26 cellular contexts compared by ENCODE assay signal in the genomic region with DNA sequence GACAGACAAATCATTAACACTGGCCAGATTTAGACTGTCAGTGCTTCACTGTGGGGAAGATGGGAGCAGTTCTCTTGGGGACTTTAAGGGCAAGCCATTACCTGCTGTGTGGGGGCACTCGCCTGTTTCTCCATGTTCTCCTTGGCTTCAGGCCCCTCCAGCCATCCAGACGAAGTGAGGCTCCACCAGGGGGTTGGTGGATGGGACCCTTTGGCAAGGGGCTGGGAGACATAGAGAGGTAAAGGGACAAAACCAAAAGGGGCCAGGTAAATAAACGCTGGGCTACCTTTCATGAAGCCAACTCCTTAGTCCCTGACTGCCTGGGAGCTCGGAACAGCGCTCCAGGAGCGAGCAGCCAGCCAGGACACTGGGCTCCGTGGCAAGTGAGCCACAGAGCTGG. TPM values are rescaled to one million over a fixed set of nuclear protein-coding genes. Genes with fewer than 3 reads are reported as not detected.
DNase-seq lines count a peak whose midpoint lies in the region; ATAC-seq and TF ChIP-seq lines count a peak whose summit lies in the region.
"Had no signal": no experiment of that assay in that cellular context is flagged by ENCODE, and none has a peak within 500 bp of the region (broad histone marks: within the 10 kb centered on the region; RNA-seq: fewer than 3 reads in every experiment).

No MANE protein-coding gene starts in this region.

- no peak overlapping the region for H3K27ac Mint-ChIP-seq in activated naive CD8-positive, alpha-beta T cell treated with anti-CD3 and anti-CD28 coated beads, Interleukin-2, amount 10 ng/mL, durations not matched to agents 7 days and 5 days
- no peak overlapping the region for H3K27ac Mint-ChIP-seq in activated naive CD8-positive, alpha-beta T cell treated with anti-CD3 and anti-CD28 coated beads for 36 hours
- no peak overlapping the region for H3K27ac Mint-ChIP-seq in chondrocyte (ENCODE audit: unreplicated experiment)
- H3K27ac Mint-ChIP-seq: CD4-positive, alpha-beta memory T cell had no signal

- no peak for ATAC-seq in activated naive CD8-positive, alpha-beta T cell treated with anti-CD3 and anti-CD28 coated beads, Interleukin-2, amount 10 ng/mL, durations not matched to agents 7 days and 5 days (ENCODE audit: low read depth)
- ATAC-seq in upper lobe of right lung (no peak), GM19023 (IDR thresholded peaks at IDR 0.05; ENCODE audit: unreplicated experiment) (no peak), GM18505 (IDR thresholded peaks at IDR 0.05; ENCODE audit: unreplicated experiment) (no peak)
- ATAC-seq: GM12878 had no signal

- peaks cover 21% of the 10 kb centered on the region for H3K4me1 ChIP-seq in upper lobe of right lung
- H3K4me1 ChIP-seq in SJCRH30 = no peaks in the 10 kb centered on the region; the same call in 1 of the 2 replicates

- H3K27ac ChIP-seq in upper lobe of right lung (no peak overlapping the region), SJCRH30 (no peak overlapping the region)
- H3K27ac ChIP-seq: BLaER1 treated with 17β-estradiol and CSF1 and Interleukin-3, amounts not matched to agents 10 nM and 100 nM had no signal

- H3K36me3 Mint-ChIP-seq in activated naive CD8-positive, alpha-beta T cell treated with anti-CD3 and anti-CD28 coated beads, Interleukin-2, amount 10 ng/mL, durations not matched to agents 7 days and 5 days = no peaks in the 10 kb centered on the region
- H3K36me3 Mint-ChIP-seq in activated naive CD8-positive, alpha-beta T cell treated with anti-CD3 and anti-CD28 coated beads for 36 hours = no peaks in the 10 kb centered on the region
- H3K36me3 Mint-ChIP-seq in chondrocyte (ENCODE audit: low read depth) = no peaks in the 10 kb centered on the region
- H3K36me3 Mint-ChIP-seq: CD4-positive, alpha-beta memory T cell had no signal

- no peaks in the 10 kb centered on the region for H3K9me3 Mint-ChIP-seq in activated naive CD8-positive, alpha-beta T cell treated with anti-CD3 and anti-CD28 coated beads, Interleukin-2, amount 10 ng/mL, durations not matched to agents 7 days and 5 days
- no peaks in the 10 kb centered on the region for H3K9me3 Mint-ChIP-seq in activated naive CD8-positive, alpha-beta T cell treated with anti-CD3 and anti-CD28 coated beads for 36 hours
- no peaks in the 10 kb centered on the region for H3K9me3 Mint-ChIP-seq in chondrocyte (ENCODE audit: low read depth)
- H3K9me3 Mint-ChIP-seq: CD4-positive, alpha-beta memory T cell had no signal

- TF ChIP-seq CTCF in chondrocyte (IDR thresholded peaks at IDR 0.05) = no peak
- TF ChIP-seq CTCF in upper lobe of right lung (IDR thresholded peaks at IDR 0.05) = no peak

- H3K27me3 Mint-ChIP-seq in activated naive CD8-positive, alpha-beta T cell treated with anti-CD3 and anti-CD28 coated beads, Interleukin-2, amount 10 ng/mL, durations not matched to agents 7 days and 5 days = peaks cover 30% of the 10 kb centered on the region
- peaks cover 39% of the 10 kb centered on the region for H3K27me3 Mint-ChIP-seq in activated naive CD8-positive, alpha-beta T cell treated with anti-CD3 and anti-CD28 coated beads for 36 hours
- peaks cover 29% of the 10 kb centered on the region for H3K27me3 Mint-ChIP-seq in chondrocyte (ENCODE audit: low read depth)

- H3K4me3 Mint-ChIP-seq in activated naive CD8-positive, alpha-beta T cell treated with anti-CD3 and anti-CD28 coated beads, Interleukin-2, amount 10 ng/mL, durations not matched to agents 7 days and 5 days = no peak overlapping the region
- H3K4me3 Mint-ChIP-seq in activated naive CD8-positive, alpha-beta T cell treated with anti-CD3 and anti-CD28 coated beads for 36 hours = no peak overlapping the region
- H3K4me3 Mint-ChIP-seq in chondrocyte (ENCODE audit: unreplicated experiment) = no peak overlapping the region
- H3K4me3 Mint-ChIP-seq: CD4-positive, alpha-beta memory T cell had no signal

- intact Hi-C loops in posterior vena cava (cut with DNase I) = no loop called here
- intact Hi-C loops in upper lobe of right lung (cut with DNase I) = no loop called here

- H3K36me3 ChIP-seq in upper lobe of right lung (peaks cover 5% of the 10 kb centered on the region), SJCRH30 (no peaks in the 10 kb centered on the region)
- H3K36me3 ChIP-seq: BLaER1 treated with 17β-estradiol and CSF1 and Interleukin-3, amounts not matched to agents 10 nM and 100 nM had no signal

- H3K4me3 ChIP-seq in upper lobe of right lung (no peak overlapping the region), SJCRH30 (no peak overlapping the region)
- H3K4me3 ChIP-seq: BLaER1 treated with 17β-estradiol and CSF1 and Interleukin-3, amounts not matched to agents 10 nM and 100 nM; GM12878 had no signal

- no peaks in the 10 kb centered on the region for H3K9me3 ChIP-seq in upper lobe of right lung
- no peaks in the 10 kb centered on the region for H3K9me3 ChIP-seq in SJCRH30 (replicated peaks)
- H3K9me3 ChIP-seq: BLaER1 treated with 17β-estradiol and CSF1 and Interleukin-3, amounts not matched to agents 10 nM and 100 nM; Caco-2 had no signal

- peak; percentile 4 for DNase-seq in activated naive CD8-positive, alpha-beta T cell treated with anti-CD3 and anti-CD28 coated beads, Interleukin-2, amount 10 ng/mL, durations not matched to agents 7 days and 5 days
- no peak for DNase-seq in activated naive CD8-positive, alpha-beta T cell treated with anti-CD3 and anti-CD28 coated beads for 36 hours
- peak; percentile 37 for DNase-seq in chondrocyte (ENCODE audit: low spot score)
- DNase-seq in posterior vena cava (ENCODE audit: low spot score) = peak; percentile 37
- peak; percentile 27 for DNase-seq in upper lobe of right lung
- DNase-seq in SJCRH30 = no peak
- DNase-seq: 8988T; CD4-positive, alpha-beta memory T cell; DMS 273 treated with DMSO at 0.1 percent for 48 hours; DMS79 treated with DMSO at 0.1 percent for 48 hours; Kasumi-1; NCI-H1417; NCI-H1694 treated with DMSO at 0.1 percent for 48 hours; NCI-H2081 treated with DMSO at 0.1 percent for 48 hours; NCI-H2171 treated with DMSO at 0.1 percent for 48 hours; NCI-H524 treated with DMSO at 0.1 percent for 48 hours; NCI-H82 had no signal

- peaks cover 10% of the 10 kb centered on the region for H3K4me1 Mint-ChIP-seq in activated naive CD8-positive, alpha-beta T cell treated with anti-CD3 and anti-CD28 coated beads, Interleukin-2, amount 10 ng/mL, durations not matched to agents 7 days and 5 days
- H3K4me1 Mint-ChIP-seq in activated naive CD8-positive, alpha-beta T cell treated with anti-CD3 and anti-CD28 coated beads for 36 hours = peaks cover 11% of the 10 kb centered on the region
- H3K4me1 Mint-ChIP-seq in chondrocyte (ENCODE audit: low read depth) = peaks cover 16% of the 10 kb centered on the region

- no peak for TF ChIP-seq POLR2A in GM18505 (IDR thresholded peaks at IDR 0.05; ENCODE audit: borderline replicate concordance, extremely low read depth, insufficient read depth, insufficient read length)

- H3K27me3 ChIP-seq in upper lobe of right lung (peaks cover 19% of the 10 kb centered on the region), SJCRH30 (no peaks in the 10 kb centered on the region)

- POLR2A ChIA-PET in activated naive CD8-positive, alpha-beta T cell treated with anti-CD3 and anti-CD28 coated beads, Interleukin-2, amount 10 ng/mL, durations not matched to agents 7 days and 5 days (lab: Charles Lee) = no interaction called here

RNA-seq across cellular contexts. Expression of a gene that starts 14.0 kb away (rescaled TPM):
- not detected for total RNA-seq in activated naive CD8-positive, alpha-beta T cell treated with anti-CD3 and anti-CD28 coated beads, Interleukin-2, amount 10 ng/mL, durations not matched to agents 7 days and 5 days
- total RNA-seq in activated naive CD8-positive, alpha-beta T cell treated with anti-CD3 and anti-CD28 coated beads for 36 hours = not detected
- total RNA-seq in chondrocyte = not detected in 3 replicates
- under 1 TPM in 1 of 2 donors, not detected in 1; 0.24 TPM for total RNA-seq in posterior vena cava
- total RNA-seq in upper lobe of right lung = 28.6 TPM
- total RNA-seq in SJCRH30 (2014; rRNA removed; shearing (Covaris generic)) = 0.35 and 0.42 TPM in 2 replicates
- total RNA-seq: CD4-positive, alpha-beta memory T cell; GM12878; H4; MCF 10A; OCI-LY7; SK-MEL-5 had no signal

Comparison
In these comparisons a context has a peak if more than half of its experiments do, and no peak if none do; other contexts are left out.
1. DNase-seq: peak in activated naive CD8-positive, alpha-beta T cell treated with anti-CD3 and anti-CD28 coated beads, Interleukin-2, amount 10 ng/mL, durations not matched to agents 7 days and 5 days (single experiment), chondrocyte (single experiment), posterior vena cava (single experiment) and upper lobe of right lung (single experiment); none in activated naive CD8-positive, alpha-beta T cell treated with anti-CD3 and anti-CD28 coated beads for 36 hours (single experiment) and SJCRH30 (0 of 2).
2. RNA of a gene that starts 14.0 kb away (total RNA-seq): 28.6 TPM in upper lobe of right lung (single experiment); 0.35 to 0.42 TPM in SJCRH30, 0.24 TPM in posterior vena cava, not detected in chondrocyte, not detected in activated naive CD8-positive, alpha-beta T cell treated with anti-CD3 and anti-CD28 coated beads for 36 hours and not detected in activated naive CD8-positive, alpha-beta T cell treated with anti-CD3 and anti-CD28 coated beads, Interleukin-2, amount 10 ng/mL, durations not matched to agents 7 days and 5 days; every median in the first group is over 10 times any median in the second.